Comparison of ENCODE assay signal across 1 cellular context in genomic region chr14:67166450-67166853, GRCh38.
TF ChIP-seq lines count a peak whose summit lies in the region.

No MANE protein-coding gene starts in this region.

TF ChIP-seq in GM12878, 131 proteins besides CTCF, POLR2A, EP300 and RAD21 (continued from another document):
- TF ChIP-seq ESRRA (IDR thresholded peaks at IDR 0.05; ENCODE audit: low read length) (no peak), SIN3A (IDR thresholded peaks at IDR 0.05; ENCODE audit: low read depth, low read length) (no peak), BRCA1 (IDR thresholded peaks at IDR 0.05; ENCODE audit: low read depth, low read length) (no peak), IRF3 (IDR thresholded peaks at IDR 0.05) (no peak), SMC3 (IDR thresholded peaks at IDR 0.05; ENCODE audit: borderline replicate concordance, low read length) (peak; percentile 60; the same call in 1 of the 2 replicates)
